In genomic region chr16:56635441-56635967, GRCh38 we compare ENCODE assay signal across 1 cellular context.
TF ChIP-seq lines count a peak whose summit lies in the region.

No MANE protein-coding gene starts in this region.

TF ChIP-seq in WTC11, 78 proteins besides CTCF, POLR2A, EP300 and RAD21 (continued from another document):
- TF ChIP-seq, protein P1, sequence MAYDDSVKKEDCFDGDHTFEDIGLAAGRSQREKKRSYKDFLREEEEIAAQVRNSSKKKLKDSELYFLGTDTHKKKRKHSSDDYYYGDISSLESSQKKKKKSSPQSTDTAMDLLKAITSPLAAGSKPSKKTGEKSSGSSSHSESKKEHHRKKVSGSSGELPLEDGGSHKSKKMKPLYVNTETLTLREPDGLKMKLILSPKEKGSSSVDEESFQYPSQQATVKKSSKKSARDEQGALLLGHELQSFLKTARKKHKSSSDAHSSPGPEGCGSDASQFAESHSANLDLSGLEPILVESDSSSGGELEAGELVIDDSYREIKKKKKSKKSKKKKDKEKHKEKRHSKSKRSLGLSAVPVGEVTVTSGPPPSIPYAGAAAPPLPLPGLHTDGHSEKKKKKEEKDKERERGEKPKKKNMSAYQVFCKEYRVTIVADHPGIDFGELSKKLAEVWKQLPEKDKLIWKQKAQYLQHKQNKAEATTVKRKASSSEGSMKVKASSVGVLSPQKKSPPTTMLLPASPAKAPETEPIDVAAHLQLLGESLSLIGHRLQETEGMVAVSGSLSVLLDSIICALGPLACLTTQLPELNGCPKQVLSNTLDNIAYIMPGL (CRISPR knock-in tag; IDR thresholded peaks at IDR 0.05), result peak; percentile 52; the same call in 1 of the 2 replicates
